Comparison of ENCODE assay signal across 1 cellular context in the genomic region with DNA sequence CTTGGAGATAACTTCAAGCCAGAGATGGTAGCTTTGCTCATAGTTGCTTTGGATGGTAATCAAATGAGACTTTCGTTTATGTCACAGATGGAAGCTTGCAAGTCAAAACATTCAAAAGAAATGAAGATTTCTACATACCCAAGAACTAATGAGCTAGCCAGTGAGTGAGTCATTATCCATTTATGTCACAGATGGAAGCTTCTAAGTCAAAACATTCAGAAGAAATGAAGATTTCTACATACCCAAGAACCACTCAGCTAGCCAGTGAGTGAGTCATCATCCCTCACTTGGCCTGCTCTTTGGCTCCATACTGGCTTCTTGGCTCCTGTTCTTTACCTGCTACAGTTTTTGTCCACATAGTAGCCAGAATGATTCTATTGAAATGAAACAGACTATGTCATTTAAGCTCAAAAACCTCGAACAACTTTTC.
TF ChIP-seq lines count a peak whose summit lies in the region.

No MANE protein-coding gene starts in this region.

TF ChIP-seq in SK-N-SH treated with all-trans-retinoic acid at 6 μM for 48 hours, 23 proteins besides CTCF, POLR2A, EP300 and RAD21 (continued from another document):
- TF ChIP-seq, protein P1, sequence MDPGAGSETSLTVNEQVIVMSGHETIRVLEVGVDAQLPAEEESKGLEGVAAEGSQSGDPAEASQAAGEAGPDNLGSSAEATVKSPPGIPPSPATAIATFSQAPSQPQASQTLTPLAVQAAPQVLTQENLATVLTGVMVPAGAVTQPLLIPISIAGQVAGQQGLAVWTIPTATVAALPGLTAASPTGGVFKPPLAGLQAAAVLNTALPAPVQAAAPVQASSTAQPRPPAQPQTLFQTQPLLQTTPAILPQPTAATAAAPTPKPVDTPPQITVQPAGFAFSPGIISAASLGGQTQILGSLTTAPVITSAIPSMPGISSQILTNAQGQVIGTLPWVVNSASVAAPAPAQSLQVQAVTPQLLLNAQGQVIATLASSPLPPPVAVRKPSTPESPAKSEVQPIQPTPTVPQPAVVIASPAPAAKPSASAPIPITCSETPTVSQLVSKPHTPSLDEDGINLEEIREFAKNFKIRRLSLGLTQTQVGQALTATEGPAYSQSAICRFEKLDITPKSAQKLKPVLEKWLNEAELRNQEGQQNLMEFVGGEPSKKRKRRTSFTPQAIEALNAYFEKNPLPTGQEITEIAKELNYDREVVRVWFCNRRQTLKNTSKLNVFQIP (CRISPR knock-in tag; IDR thresholded peaks at IDR 0.05; ENCODE audit: borderline replicate concordance, low read depth): no peak
- TF ChIP-seq BACH2 (CRISPR knock-in tag; IDR thresholded peaks at IDR 0.05; ENCODE audit: borderline replicate concordance) (no peak), PPARA (CRISPR knock-in tag; IDR thresholded peaks at IDR 0.05; ENCODE audit: borderline replicate concordance) (no peak), TCF4 (CRISPR knock-in tag; IDR thresholded peaks at IDR 0.05; ENCODE audit: borderline replicate concordance) (no peak; the same call in 1 of the 2 replicates), GLIS3 (CRISPR knock-in tag; IDR thresholded peaks at IDR 0.05) (no peak), ZNF565 (CRISPR knock-in tag; conservative IDR thresholded peaks at IDR 0.05; ENCODE audit: low read depth) (no peak), CSRNP3 (CRISPR knock-in tag; IDR thresholded peaks at IDR 0.05) (no peak; the same call in 1 of the 2 replicates), ARNTL (CRISPR knock-in tag; IDR thresholded peaks at IDR 0.05; ENCODE audit: borderline replicate concordance, low read depth) (no peak)
